In the genomic region with DNA sequence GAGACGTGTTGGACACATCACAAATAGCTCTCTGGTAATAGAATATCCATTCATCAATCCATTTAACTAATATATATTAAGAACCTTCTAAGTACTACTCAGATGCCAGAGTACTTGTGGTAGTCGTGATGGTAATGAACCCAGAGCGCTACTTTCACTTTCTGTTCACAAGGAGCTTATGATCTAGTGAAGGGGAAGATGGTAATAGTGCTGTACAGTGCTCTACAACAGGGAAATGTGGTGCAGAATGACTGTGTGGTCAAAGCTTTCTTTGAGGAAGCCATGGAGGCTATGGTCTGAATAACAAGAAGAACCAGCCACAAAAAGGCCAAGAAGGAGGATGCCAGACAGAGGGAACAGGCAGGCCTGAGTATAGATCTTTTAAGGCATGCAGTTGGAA, we compare ENCODE assay signal across 8 cellular contexts.
DNase-seq lines count a peak whose midpoint lies in the region; ATAC-seq and TF ChIP-seq lines count a peak whose summit lies in the region.

No MANE protein-coding gene starts in this region.

- H3K27me3 Mint-ChIP-seq in MCF 10A (ENCODE audit: insufficient read depth, unreplicated experiment) = no peaks in the 10 kb centered on the region

- H3K9me3 Mint-ChIP-seq in MCF 10A (ENCODE audit: unreplicated experiment) = no peaks in the 10 kb centered on the region

- POLR2A ChIA-PET in MCF 10A (lab: Yijun Ruan, JAX) = interaction anchor here (1.0 to 1.5 kb wide), 3 partner anchors 8 to 258 kb away, joined by 3 to 6 read pairs (median 5); no protein-coding TSS in a partner anchor

- intact Hi-C loops in spleen (cut with DNase I; ENCODE audit: low total_unique reads) = loop anchor here (10.0 kb wide), 1 partner anchor 50 kb away; no protein-coding TSS in a partner anchor
- intact Hi-C loops in MCF 10A (cut with micrococcal nuclease) = no loop called here

- no TSS peak for BruUV-seq in MCF 10A (replicated peaks; lab: Mats Ljungman, UMichigan)

- no peak overlapping the region for H3K4me3 Mint-ChIP-seq in MCF 10A (ENCODE audit: unreplicated experiment)

- H3K9me3 ChIP-seq in spleen = peaks cover 0 to under 1% (median 0%) of the 10 kb centered on the region in 8 donors

- H3K36me3 ChIP-seq in spleen = no peaks in the 10 kb centered on the region

- no peak for TF ChIP-seq POLR2A in spleen (IDR thresholded peaks at IDR 0.05)

- H3K27me3 ChIP-seq in spleen (replicated peaks in 1 of 7) = no peaks in the 10 kb centered on the region

- ATAC-seq in GM21576 (IDR thresholded peaks at IDR 0.05; ENCODE audit: unreplicated experiment) = peak; percentile 86

- DNase-seq in GM12864 (ENCODE audit: low read depth) = peak; percentile 33
- peak; percentile 2 to 22 for DNase-seq in Kasumi-1 (lab: John Stamatoyannopoulos, UW)
- DNase-seq in central memory CD4-positive, alpha-beta T cell = peak; percentile 35
- no peak for DNase-seq in spleen
- DNase-seq in MCF 10A (ENCODE audit: unreplicated experiment) = no peak
- no peak for DNase-seq in NCI-H1436 (lab: John Stamatoyannopoulos, UW)
- DNase-seq in DMS153 treated with DMSO at 0.1 percent for 48 hours (lab: John Stamatoyannopoulos, UW; ENCODE audit: unreplicated experiment) = no peak

- peaks cover 29% of the 10 kb centered on the region for H3K4me1 Mint-ChIP-seq in MCF 10A (ENCODE audit: insufficient read depth, unreplicated experiment)

- CTCF ChIA-PET in MCF 10A (lab: Yijun Ruan, JAX) = interaction anchor here (0.7 to 12.2 kb wide), 9 partner anchors 8 to 323 kb away, joined by 3 to 218 read pairs (median 4); no protein-coding TSS in a partner anchor

- no peak overlapping the region for H3K27ac Mint-ChIP-seq in MCF 10A (ENCODE audit: low read depth, unreplicated experiment)

- H3K4me3 ChIP-seq in GM12864 (ENCODE audit: low read depth, low read length) (no peak overlapping the region), spleen (peak overlapping the region in 1 of 8 donors; percentile 30)

- H3K4me1 ChIP-seq in spleen = peaks cover 0 to 23% (median 7%) of the 10 kb centered on the region in 6 donors

- H3K27ac ChIP-seq in spleen = peak overlapping the region in 7 of 8 donors; percentile 17 to 67 (median 47)

- WGBS in spleen, 5 donors = 51 to 62% (median 57%) methylated on average over 3 of the region's 3 CpGs

- TF ChIP-seq CTCF in GM12864 (IDR thresholded peaks at IDR 0.05; ENCODE audit: low read depth, low read length, missing control alignments) (no peak), spleen (IDR thresholded peaks at IDR 0.05 in 8 of 11, conservative IDR thresholded peaks at IDR 0.05 in 3 of 11) (no peak), MCF 10A (IDR thresholded peaks at IDR 0.05; ENCODE audit: unreplicated experiment) (no peak)

- H3K36me3 Mint-ChIP-seq in MCF 10A (ENCODE audit: insufficient read depth, unreplicated experiment) = peaks cover 5% of the 10 kb centered on the region

Comparison
In these comparisons a context has a peak if more than half of its experiments do, and no peak if none do; other contexts are left out.
1. DNase-seq: peak in GM12864 (single experiment), Kasumi-1 (2 of 2) and central memory CD4-positive, alpha-beta T cell (single experiment); none in spleen (single experiment), MCF 10A (single experiment), NCI-H1436 (single experiment) and DMS153 treated with DMSO at 0.1 percent for 48 hours (single experiment).